Comparison of ENCODE assay signal across 8 cellular contexts in the genomic region with DNA sequence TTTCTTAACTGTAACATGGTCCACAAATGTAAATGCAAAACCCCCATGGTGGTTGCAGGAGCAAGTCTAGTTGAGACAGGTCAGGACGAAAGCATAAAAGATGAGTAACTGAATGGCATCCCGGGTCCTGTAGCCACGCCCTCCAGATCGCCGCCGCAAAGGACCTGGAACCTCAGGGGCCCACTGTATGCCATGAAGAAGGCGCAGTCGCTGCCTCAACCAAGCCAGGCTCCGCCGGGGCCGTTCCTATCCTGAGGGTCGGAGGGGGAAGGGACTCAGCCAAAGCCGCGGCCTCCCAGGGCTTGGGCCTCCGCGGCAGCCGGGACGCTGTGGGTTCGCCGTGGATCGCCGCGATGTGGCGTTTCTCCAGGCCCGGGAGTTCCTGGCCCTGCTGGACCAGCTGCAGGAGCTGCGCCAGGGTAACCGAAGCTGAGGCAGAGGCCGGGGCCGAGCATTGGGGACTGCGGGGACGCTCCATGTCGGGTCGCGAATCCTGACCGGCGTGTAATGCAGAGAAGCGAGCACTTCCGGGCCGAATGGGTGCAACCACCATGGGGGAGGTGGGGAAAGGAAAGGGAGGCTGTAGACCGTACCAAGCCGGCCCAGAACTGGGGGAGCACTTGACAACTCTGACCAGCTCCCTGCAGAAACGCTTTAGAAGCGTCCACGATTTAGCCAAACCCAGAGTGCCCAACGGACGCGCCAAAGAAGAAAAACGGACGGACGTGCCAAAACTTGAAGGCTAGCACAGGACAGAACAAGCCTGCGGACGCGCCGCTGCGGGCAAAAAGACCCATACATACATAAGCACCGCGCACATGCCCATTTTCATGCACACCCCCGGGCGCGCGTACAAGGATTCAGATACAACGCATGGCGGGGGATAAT. TPM values are rescaled to one million over a fixed set of nuclear protein-coding genes. Genes with fewer than 3 reads are reported as not detected.
DNase-seq lines count a peak whose midpoint lies in the region; ATAC-seq and TF ChIP-seq lines count a peak whose summit lies in the region.

No MANE protein-coding gene starts in this region.

- H3K4me3 Mint-ChIP-seq in HFFc6 = peak overlapping the region; percentile 93
- peak overlapping the region; percentile 89 for H3K4me3 Mint-ChIP-seq in activated naive CD8-positive, alpha-beta T cell treated with anti-CD3 and anti-CD28 coated beads, Interleukin-2, amount 10 ng/mL, durations not matched to agents 7 days and 5 days

- H3K27ac Mint-ChIP-seq in HFFc6 = peak overlapping the region; percentile 97
- H3K27ac Mint-ChIP-seq in activated naive CD8-positive, alpha-beta T cell treated with anti-CD3 and anti-CD28 coated beads, Interleukin-2, amount 10 ng/mL, durations not matched to agents 7 days and 5 days = peak overlapping the region; percentile 97

- no peaks in the 10 kb centered on the region for H3K9me3 ChIP-seq in ovary
- no peaks in the 10 kb centered on the region for H3K9me3 ChIP-seq in thymus (ENCODE audit: control insufficient read depth)

- H3K27ac ChIP-seq in ovary (peak overlapping the region; percentile 59 to 79), thymus (ENCODE audit: low read depth) (peak overlapping the region; percentile 97)

- H3K4me1 ChIP-seq in ovary (ENCODE audit: insufficient read depth) (no peaks in the 10 kb centered on the region), thymus (ENCODE audit: control insufficient read depth, insufficient read depth, low read length) (peaks cover 2% of the 10 kb centered on the region)

- H3K27me3 ChIP-seq in ovary = no peaks in the 10 kb centered on the region
- H3K27me3 ChIP-seq in thymus (ENCODE audit: control insufficient read depth, insufficient read depth) = no peaks in the 10 kb centered on the region

- DNase-seq in GM04504 (ENCODE audit: low read depth) = peak; percentile 94
- peak; percentile 97 for DNase-seq in HFFc6
- DNase-seq in NCI-H1048 (lab: John Stamatoyannopoulos, UW) = peak; percentile 83
- DNase-seq in SKM-1 treated with dmso at 0.1 percent for 144 hours (lab: John Stamatoyannopoulos, UW; ENCODE audit: unreplicated experiment) = peak; percentile 88
- DNase-seq in activated naive CD8-positive, alpha-beta T cell treated with anti-CD3 and anti-CD28 coated beads, Interleukin-2, amount 10 ng/mL, durations not matched to agents 7 days and 5 days = peak; percentile 88
- peak; percentile 94 for DNase-seq in Right ventricle myocardium inferior (ENCODE audit: missing footprints)
- peak; percentile 88 to 92 (median 92) for DNase-seq in ovary

- peaks cover 12% of the 10 kb centered on the region for H3K36me3 Mint-ChIP-seq in HFFc6 (ENCODE audit: low read depth)
- peaks cover 7% of the 10 kb centered on the region for H3K36me3 Mint-ChIP-seq in activated naive CD8-positive, alpha-beta T cell treated with anti-CD3 and anti-CD28 coated beads, Interleukin-2, amount 10 ng/mL, durations not matched to agents 7 days and 5 days

- peak; percentile 94 for ATAC-seq in activated naive CD8-positive, alpha-beta T cell treated with anti-CD3 and anti-CD28 coated beads, Interleukin-2, amount 10 ng/mL, durations not matched to agents 7 days and 5 days (ENCODE audit: low read depth)
- ATAC-seq in Right ventricle myocardium inferior = peak; percentile 99

- H3K4me1 Mint-ChIP-seq in HFFc6 (ENCODE audit: low read depth) = peaks cover 30% of the 10 kb centered on the region
- H3K4me1 Mint-ChIP-seq in activated naive CD8-positive, alpha-beta T cell treated with anti-CD3 and anti-CD28 coated beads, Interleukin-2, amount 10 ng/mL, durations not matched to agents 7 days and 5 days = peaks cover 26% of the 10 kb centered on the region

- H3K4me3 ChIP-seq in ovary (peak overlapping the region; percentile 79), thymus (ENCODE audit: low read length) (peak overlapping the region; percentile 78)

- TF ChIP-seq CTCF in HFFc6 (IDR thresholded peaks at IDR 0.05) (no peak), ovary (IDR thresholded peaks at IDR 0.05) (no peak)

- H3K36me3 ChIP-seq in ovary = no peaks in the 10 kb centered on the region
- peaks cover 6% of the 10 kb centered on the region for H3K36me3 ChIP-seq in thymus (ENCODE audit: control insufficient read depth, insufficient read depth)

- H3K9me3 Mint-ChIP-seq in HFFc6 = no peaks in the 10 kb centered on the region
- no peaks in the 10 kb centered on the region for H3K9me3 Mint-ChIP-seq in activated naive CD8-positive, alpha-beta T cell treated with anti-CD3 and anti-CD28 coated beads, Interleukin-2, amount 10 ng/mL, durations not matched to agents 7 days and 5 days

- no peaks in the 10 kb centered on the region; the same call in 1 of the 2 replicates for H3K27me3 Mint-ChIP-seq in HFFc6 (ENCODE audit: insufficient read depth)
- H3K27me3 Mint-ChIP-seq in activated naive CD8-positive, alpha-beta T cell treated with anti-CD3 and anti-CD28 coated beads, Interleukin-2, amount 10 ng/mL, durations not matched to agents 7 days and 5 days = no peaks in the 10 kb centered on the region

- intact Hi-C loops in Right ventricle myocardium inferior (cut with DNase I) (loop anchor here (5.0 kb wide), 1 partner anchor 228 kb away; no protein-coding TSS in a partner anchor), ovary (cut with DNase I) (loop anchor here in 2 of 4 donors (5.0 kb wide), 2 partner anchors 228 to 1103 kb away; partner anchors contain the start of gene TOMM6 (in 1 of the 2))

- POLR2A ChIA-PET in activated naive CD8-positive, alpha-beta T cell treated with anti-CD3 and anti-CD28 coated beads, Interleukin-2, amount 10 ng/mL, durations not matched to agents 7 days and 5 days (lab: Charles Lee) = interaction anchor here (0.6 to 3.2 kb wide), 17 partner anchors 10 to 284 kb away, joined by 3 to 37 read pairs (median 5); partner anchors contain the start of genes BICRAL, CNPY3, PPP2R5D and RPL7L1

- WGBS in ovary, 3 donors = 0 to 1% (median 0%) methylated on average over 63 of the region's 63 CpGs
- under 1% methylated on average over 63 of the region's 63 CpGs for WGBS in thymus

- no peak for TF ChIP-seq POLR2A in ovary (IDR thresholded peaks at IDR 0.05)

- no peak for TF ChIP-seq EP300 in ovary (IDR thresholded peaks at IDR 0.05)

RNA-seq across cellular contexts. Expression of gene RPL7L1, which starts 11.1 kb away (rescaled TPM):
- total RNA-seq in HFFc6 (2021; fragmentation: NEBNext Ultra II Directional; extraction: Animal tissue kit (Norgen Biotek cat#: 25700)) = 100 to 1,000 TPM in 4 of 6 experiments, 10 to 100 TPM in 2; 94.6 to 110 (median 105) TPM
- 10 to 100 TPM; 77.6 to 79.3 TPM for total RNA-seq in activated naive CD8-positive, alpha-beta T cell treated with anti-CD3 and anti-CD28 coated beads, Interleukin-2, amount 10 ng/mL, durations not matched to agents 7 days and 5 days
- total RNA-seq in Right ventricle myocardium inferior (44.5 TPM), ovary (10 to 100 TPM; 60.1 to 77.9 (median 68.1) TPM)
- polyA plus RNA-seq in ovary (10 to 100 TPM; 48.6 to 97.8 TPM), thymus (59.5 TPM)

RNA-seq across cellular contexts. Expression of gene PTCRA, which starts 25.3 kb away (rescaled TPM):
- total RNA-seq in HFFc6 (2021; fragmentation: NEBNext Ultra II Directional; extraction: Animal tissue kit (Norgen Biotek cat#: 25700)) = not detected
- total RNA-seq in activated naive CD8-positive, alpha-beta T cell treated with anti-CD3 and anti-CD28 coated beads, Interleukin-2, amount 10 ng/mL, durations not matched to agents 7 days and 5 days = not detected
- total RNA-seq in Right ventricle myocardium inferior (not detected), ovary (under 1 TPM in 1 of 7 donors, not detected in 6; 0.55 TPM)
- polyA plus RNA-seq in ovary (not detected), thymus (13.4 TPM)

RNA-seq across cellular contexts. Expression of gene CNPY3, which starts 38.7 kb away (rescaled TPM):
- 10 to 100 TPM; 38.0 to 51.7 (median 42.5) TPM for total RNA-seq in HFFc6 (2021; fragmentation: NEBNext Ultra II Directional; extraction: Animal tissue kit (Norgen Biotek cat#: 25700))
- total RNA-seq in activated naive CD8-positive, alpha-beta T cell treated with anti-CD3 and anti-CD28 coated beads, Interleukin-2, amount 10 ng/mL, durations not matched to agents 7 days and 5 days = 10 to 100 TPM; 90.8 to 91.4 TPM
- total RNA-seq in Right ventricle myocardium inferior = 22.9 TPM
- total RNA-seq in ovary = 10 to 100 TPM; 25.3 to 61.2 (median 44.5) TPM
- polyA plus RNA-seq in ovary = 10 to 100 TPM; 36.8 to 40.0 TPM
- 59.3 TPM for polyA plus RNA-seq in thymus

Comparison
In these comparisons a context has a peak if more than half of its experiments do, and no peak if none do; other contexts are left out.
1. Peak in every context shown above with its lines: DNase-seq, ATAC-seq, H3K4me3 ChIP-seq and H3K27ac ChIP-seq.